In the genomic region with DNA sequence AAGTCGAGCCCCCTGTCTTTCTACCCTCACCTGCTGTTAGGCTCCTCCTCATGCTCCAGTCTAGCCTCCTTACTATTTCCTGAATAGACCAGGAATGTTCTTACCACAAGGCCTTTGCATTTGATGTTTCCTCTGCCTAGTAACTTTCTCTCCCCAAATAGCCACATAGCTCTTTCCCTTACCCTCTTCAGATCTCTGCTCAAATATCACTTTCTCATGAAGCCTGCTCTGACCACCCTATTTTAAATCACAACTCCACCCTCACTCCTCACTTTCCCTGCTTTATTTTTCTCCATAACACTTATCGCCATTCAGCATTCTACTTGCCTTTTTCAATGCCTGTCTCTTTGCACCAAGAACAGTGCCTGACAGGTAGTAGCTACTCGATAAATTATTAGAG, we compare ENCODE assay signal across 18 cellular contexts. TPM values are rescaled to one million over a fixed set of nuclear protein-coding genes. Genes with fewer than 3 reads are reported as not detected.
DNase-seq lines count a peak whose midpoint lies in the region; ATAC-seq and TF ChIP-seq lines count a peak whose summit lies in the region.
"Had no signal": no experiment of that assay in that cellular context is flagged by ENCODE, and none has a peak within 500 bp of the region (broad histone marks: within the 10 kb centered on the region; RNA-seq: fewer than 3 reads in every experiment).

No MANE protein-coding gene starts in this region.

- no peak for DNase-seq in activated CD4-positive, alpha-beta T cell treated with anti-CD3 and anti-CD28 coated beads for 36 hours
- no peak for DNase-seq in activated CD4-positive, alpha-beta T cell treated with anti-CD3 and anti-CD28 coated beads for 1 hour
- no peak for DNase-seq in activated naive CD8-positive, alpha-beta T cell treated with anti-CD3 and anti-CD28 coated beads, Interleukin-2, amount 50 U/mL, for 24 hours
- no peak for DNase-seq in T-helper 17 cell
- no peak for DNase-seq in neural crest cell (ENCODE audit: low read depth, low spot score)
- no peak for DNase-seq in A673 (ENCODE audit: low spot score)
- no peak for DNase-seq in thyroid gland
- DNase-seq: AML-193; Caco-2; CD8-positive, alpha-beta memory T cell; DMS53; GF-D8; GOT3; H9 had no signal

- POLR2A ChIA-PET in activated CD4-positive, alpha-beta T cell treated with anti-CD3 and anti-CD28 coated beads for 36 hours (lab: Charles Lee), result interaction anchor here (0.8 kb wide), 1 partner anchor 131 kb away, joined by 3 read pairs; the partner anchor contains the start of gene SNIP1
- POLR2A ChIA-PET in A673 (lab: Charles Lee; ENCODE audit: low non-redundant PET), result no interaction called here

- no peak for TF ChIP-seq CTCF in neural crest cell (conservative IDR thresholded peaks at IDR 0.05)
- TF ChIP-seq CTCF in A673 (conservative IDR thresholded peaks at IDR 0.05; ENCODE audit: low read depth, low read length), result no peak
- TF ChIP-seq CTCF in thyroid gland (IDR thresholded peaks at IDR 0.05), result no peak

- H3K4me3 Mint-ChIP-seq in activated CD4-positive, alpha-beta T cell treated with anti-CD3 and anti-CD28 coated beads for 36 hours, result no peak overlapping the region
- H3K4me3 Mint-ChIP-seq in activated naive CD8-positive, alpha-beta T cell, result no peak overlapping the region
- no peak overlapping the region for H3K4me3 Mint-ChIP-seq in activated naive CD8-positive, alpha-beta T cell treated with anti-CD3 and anti-CD28 coated beads, Interleukin-2, amount 50 U/mL, for 24 hours
- H3K4me3 Mint-ChIP-seq in T-helper 17 cell (no peak overlapping the region), neural crest cell (peak overlapping the region; percentile 1)
- H3K4me3 Mint-ChIP-seq: H9 had no signal

- WGBS in thyroid gland, 2 donors, result 95 to 98% methylated on average over 3 of the region's 3 CpGs

- H3K27ac ChIP-seq in A673 (ENCODE audit: low read depth, low read length, poor library complexity, severe bottlenecking), result no peak overlapping the region
- H3K27ac ChIP-seq in thyroid gland, result no peak overlapping the region
- H3K27ac ChIP-seq: 22Rv1, BLaER1 had no signal

- H3K9me3 ChIP-seq in T-helper 17 cell (ENCODE audit: control insufficient read depth, low read length, poor library complexity, severe bottlenecking), result no peaks in the 10 kb centered on the region
- H3K9me3 ChIP-seq in A673 (ENCODE audit: low read depth, low read length, poor library complexity, severe bottlenecking), result no peaks in the 10 kb centered on the region
- no peaks in the 10 kb centered on the region for H3K9me3 ChIP-seq in thyroid gland
- H3K9me3 ChIP-seq: BLaER1, Caco-2 had no signal

- H3K27me3 Mint-ChIP-seq in activated CD4-positive, alpha-beta T cell treated with anti-CD3 and anti-CD28 coated beads for 36 hours, result no peaks in the 10 kb centered on the region
- H3K27me3 Mint-ChIP-seq in activated naive CD8-positive, alpha-beta T cell, result no peaks in the 10 kb centered on the region
- H3K27me3 Mint-ChIP-seq in activated naive CD8-positive, alpha-beta T cell treated with anti-CD3 and anti-CD28 coated beads, Interleukin-2, amount 50 U/mL, for 24 hours, result peaks cover 2% of the 10 kb centered on the region
- H3K27me3 Mint-ChIP-seq in T-helper 17 cell (no peaks in the 10 kb centered on the region), neural crest cell (ENCODE audit: low read depth) (no peaks in the 10 kb centered on the region)
- H3K27me3 Mint-ChIP-seq: CD8-positive, alpha-beta memory T cell had no signal

- peaks cover 37% of the 10 kb centered on the region for H3K36me3 ChIP-seq in A673 (ENCODE audit: insufficient read depth, low read length, poor library complexity, severe bottlenecking)
- peaks cover 18 to 27% of the 10 kb centered on the region in 2 donors for H3K36me3 ChIP-seq in thyroid gland

- peaks cover 8% of the 10 kb centered on the region for H3K4me1 ChIP-seq in A673 (ENCODE audit: insufficient read depth, low read length, poor library complexity, severe bottlenecking)
- peaks cover 9 to 13% of the 10 kb centered on the region in 2 donors for H3K4me1 ChIP-seq in thyroid gland
- H3K4me1 ChIP-seq: Caco-2 had no signal

- no peak for TF ChIP-seq POLR2A in thyroid gland (IDR thresholded peaks at IDR 0.05)

- peaks cover 60% of the 10 kb centered on the region for H3K36me3 Mint-ChIP-seq in activated CD4-positive, alpha-beta T cell treated with anti-CD3 and anti-CD28 coated beads for 36 hours (ENCODE audit: low read depth)
- H3K36me3 Mint-ChIP-seq in activated naive CD8-positive, alpha-beta T cell, result peaks cover 6% of the 10 kb centered on the region
- H3K36me3 Mint-ChIP-seq in activated naive CD8-positive, alpha-beta T cell treated with anti-CD3 and anti-CD28 coated beads, Interleukin-2, amount 50 U/mL, for 24 hours (ENCODE audit: low read depth), result peaks cover 51% of the 10 kb centered on the region
- H3K36me3 Mint-ChIP-seq in T-helper 17 cell (ENCODE audit: low read depth) (peaks cover 6% of the 10 kb centered on the region), neural crest cell (ENCODE audit: low read depth) (peaks cover 6% of the 10 kb centered on the region)

- BruUV-seq in A673 (replicated peaks; lab: Mats Ljungman, UMichigan), result no TSS peak

- peak overlapping the region; percentile 35 for H3K27ac Mint-ChIP-seq in activated CD4-positive, alpha-beta T cell treated with anti-CD3 and anti-CD28 coated beads for 36 hours
- H3K27ac Mint-ChIP-seq in activated naive CD8-positive, alpha-beta T cell, result peak overlapping the region; percentile 38
- H3K27ac Mint-ChIP-seq in activated naive CD8-positive, alpha-beta T cell treated with anti-CD3 and anti-CD28 coated beads, Interleukin-2, amount 50 U/mL, for 24 hours, result no peak overlapping the region
- H3K27ac Mint-ChIP-seq in T-helper 17 cell (peak overlapping the region; percentile 85), neural crest cell (ENCODE audit: unreplicated experiment) (no peak overlapping the region)
- H3K27ac Mint-ChIP-seq: H9 had no signal

- H3K4me1 Mint-ChIP-seq in activated CD4-positive, alpha-beta T cell treated with anti-CD3 and anti-CD28 coated beads for 36 hours, result peaks cover 24% of the 10 kb centered on the region
- peaks cover 30% of the 10 kb centered on the region for H3K4me1 Mint-ChIP-seq in activated naive CD8-positive, alpha-beta T cell (ENCODE audit: low read depth)
- H3K4me1 Mint-ChIP-seq in activated naive CD8-positive, alpha-beta T cell treated with anti-CD3 and anti-CD28 coated beads, Interleukin-2, amount 50 U/mL, for 24 hours, result peaks cover 29% of the 10 kb centered on the region
- H3K4me1 Mint-ChIP-seq in T-helper 17 cell (peaks cover 32% of the 10 kb centered on the region), neural crest cell (peaks cover 21% of the 10 kb centered on the region)

- no peaks in the 10 kb centered on the region for H3K9me3 Mint-ChIP-seq in activated CD4-positive, alpha-beta T cell treated with anti-CD3 and anti-CD28 coated beads for 36 hours (ENCODE audit: low read depth)
- H3K9me3 Mint-ChIP-seq in activated naive CD8-positive, alpha-beta T cell (ENCODE audit: low read depth), result no peaks in the 10 kb centered on the region
- no peaks in the 10 kb centered on the region for H3K9me3 Mint-ChIP-seq in activated naive CD8-positive, alpha-beta T cell treated with anti-CD3 and anti-CD28 coated beads, Interleukin-2, amount 50 U/mL, for 24 hours
- no peaks in the 10 kb centered on the region for H3K9me3 Mint-ChIP-seq in neural crest cell
- H3K9me3 Mint-ChIP-seq: CD8-positive, alpha-beta memory T cell; H9 had no signal

- CTCF ChIA-PET in activated CD4-positive, alpha-beta T cell treated with anti-CD3 and anti-CD28 coated beads for 36 hours (lab: Charles Lee), result interaction anchor here (0.7 to 12.7 kb wide), 3 partner anchors 19 to 84 kb away, joined by 3 to 142 read pairs (median 4); no protein-coding TSS in a partner anchor
- CTCF ChIA-PET in A673 (lab: Charles Lee), result interaction anchor here (0.7 kb wide), 1 partner anchor 171 kb away, joined by 4 read pairs; no protein-coding TSS in a partner anchor

- no peak for ATAC-seq in activated CD4-positive, alpha-beta T cell treated with anti-CD3 and anti-CD28 coated beads for 36 hours
- ATAC-seq in activated naive CD8-positive, alpha-beta T cell treated with anti-CD3 and anti-CD28 coated beads, Interleukin-2, amount 50 U/mL, for 24 hours, result no peak
- no peak for ATAC-seq in T-helper 17 cell

- intact Hi-C loops in activated CD4-positive, alpha-beta T cell treated with anti-CD3 and anti-CD28 coated beads for 36 hours (cut with DNase I, micrococcal nuclease), result no loop called here
- intact Hi-C loops in A673 (cut with micrococcal nuclease; ENCODE audit: unreplicated experiment), result no loop called here
- intact Hi-C loops in thyroid gland (cut with DNase I), result no loop called here

- no peak overlapping the region for H3K4me3 ChIP-seq in A673 (ENCODE audit: low read depth, low read length, poor library complexity, severe bottlenecking)
- no peak overlapping the region for H3K4me3 ChIP-seq in thyroid gland (replicated peaks in 1 of 3)
- H3K4me3 ChIP-seq: BLaER1 had no signal

- H3K27me3 ChIP-seq in A673 (replicated peaks; ENCODE audit: insufficient read depth, low read depth, low read length, poor library complexity) (no peaks in the 10 kb centered on the region), thyroid gland (no peaks in the 10 kb centered on the region)
- H3K27me3 ChIP-seq: BLaER1 had no signal

RNA-seq across cellular contexts. Expression of gene CDCA8, which starts 6.6 kb away (rescaled TPM):
- 10 to 100 TPM; 61.2 to 61.7 TPM for total RNA-seq in activated CD4-positive, alpha-beta T cell treated with anti-CD3 and anti-CD28 coated beads for 36 hours
- total RNA-seq in T-helper 17 cell (under 1 TPM; 0.70 TPM), neural crest cell (70.3 and 72.1 TPM in 2 replicates), A673 (2021) (64.7 and 67.4 TPM in 2 replicates), thyroid gland (1 to 10 TPM in 2 of 4 donors, under 1 TPM in 2; 0.33 to 1.2 (median 0.81) TPM)

RNA-seq across cellular contexts. Expression of gene RSPO1, which starts 51.0 kb away (rescaled TPM):
- not detected for total RNA-seq in activated CD4-positive, alpha-beta T cell treated with anti-CD3 and anti-CD28 coated beads for 36 hours
- total RNA-seq in T-helper 17 cell (not detected), neural crest cell (0.50 and 0.54 TPM in 2 replicates), A673 (2021) (not detected in 2 replicates), thyroid gland (under 1 TPM in 1 of 4 donors, not detected in 3; 0.44 TPM)
- total RNA-seq: Caco-2; CD8-positive, alpha-beta memory T cell; HT1080 had no signal

Comparison
In these comparisons a context has a peak if more than half of its experiments do, and no peak if none do; other contexts are left out.
1. H3K27ac Mint-ChIP-seq: peak in activated CD4-positive, alpha-beta T cell treated with anti-CD3 and anti-CD28 coated beads for 36 hours (single experiment), activated naive CD8-positive, alpha-beta T cell (single experiment) and T-helper 17 cell (single experiment); none in activated naive CD8-positive, alpha-beta T cell treated with anti-CD3 and anti-CD28 coated beads, Interleukin-2, amount 50 U/mL, for 24 hours (single experiment) and neural crest cell (single experiment).
2. RNA of gene CDCA8, which starts 6.6 kb away (total RNA-seq): 70.3 to 72.1 TPM in neural crest cell, 64.7 to 67.4 TPM in A673 and 61.2 to 61.7 TPM in activated CD4-positive, alpha-beta T cell treated with anti-CD3 and anti-CD28 coated beads for 36 hours; 0.33 to 1.2 TPM in thyroid gland and 0.70 TPM in T-helper 17 cell; every median in the first group is over 10 times any median in the second.